Comparison of ENCODE assay signal across 10 cellular contexts in genomic region chr1:235145639-235146038, GRCh38.
"Had no signal": no experiment of that assay in that cellular context is flagged by ENCODE, and none has a peak within 500 bp of the region (broad histone marks: within the 10 kb centered on the region; RNA-seq: fewer than 3 reads in every experiment).

No MANE protein-coding gene starts in this region.

- H3K9ac ChIP-seq: GM23248 had no signal

- H3K27ac ChIP-seq: GM23248, HL-60 had no signal

- H3K9me3 Mint-ChIP-seq: HFFc6 had no signal

- ATAC-seq: HCT116, K562 had no signal

- H3K4me1 ChIP-seq: HAP-1 had no signal

- H3K27ac Mint-ChIP-seq: HFFc6 had no signal

- DNase-seq: GM23248, GOT3, H7, HFFc6, IMR-90, KG1 had no signal

- H3K9me3 ChIP-seq: HAP-1 had no signal

- H3K4me3 ChIP-seq: GM23248, HAP-1, K562 had no signal

- FAIRE-seq: K562 had no signal

- H3K4me3 Mint-ChIP-seq: HFFc6 had no signal

- H2AFZ ChIP-seq: GM23248 had no signal
